Comparison of ENCODE assay signal across 2 cellular contexts in the genomic region with DNA sequence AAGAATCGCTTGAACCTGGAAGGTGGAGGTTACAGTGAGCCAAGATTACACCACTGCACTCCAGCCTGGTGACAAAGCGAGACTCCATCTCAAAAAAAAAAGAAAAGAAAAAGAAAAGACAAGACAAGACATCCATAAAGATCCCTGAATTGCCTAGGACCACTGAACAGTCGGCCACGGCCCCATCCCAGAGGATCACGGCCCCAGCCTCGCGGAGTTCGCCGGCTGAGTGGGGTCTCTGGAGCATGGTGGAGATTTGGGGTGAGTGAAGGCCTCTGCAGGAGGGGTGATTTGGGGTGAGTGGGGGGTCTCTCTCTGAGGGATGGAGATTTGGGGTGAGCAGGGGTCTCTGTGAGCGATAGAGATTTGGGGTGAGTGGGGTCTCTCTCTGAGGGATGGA. TPM values are rescaled to one million over a fixed set of nuclear protein-coding genes. Genes with fewer than 3 reads are reported as not detected.
"Had no signal": no experiment of that assay in that cellular context is flagged by ENCODE, and none has a peak within 500 bp of the region (broad histone marks: within the 10 kb centered on the region; RNA-seq: fewer than 3 reads in every experiment).

No MANE protein-coding gene starts in this region.

RNA-seq across cellular contexts. Expression of gene CSF2RA, which starts 28.1 kb away (rescaled TPM):
- total RNA-seq: HepG2, IMR-90 had no signal
- polyA plus RNA-seq: HepG2, IMR-90 had no signal

RNA-seq across cellular contexts. Expression of gene CRLF2, which starts 28.1 kb away (rescaled TPM):
- total RNA-seq: HepG2, IMR-90 had no signal
- polyA plus RNA-seq: HepG2, IMR-90 had no signal
